In genomic region chr12:77225373-77225772, GRCh38 we compare ENCODE assay signal across 21 cellular contexts.
DNase-seq lines count a peak whose midpoint lies in the region; TF ChIP-seq lines count a peak whose summit lies in the region.
"Had no signal": no experiment of that assay in that cellular context is flagged by ENCODE, and none has a peak within 500 bp of the region (broad histone marks: within the 10 kb centered on the region; RNA-seq: fewer than 3 reads in every experiment).

No MANE protein-coding gene starts in this region.

- CTCF ChIA-PET in Calu3 (lab: Charles Lee), result no interaction called here

- intact Hi-C loops in Calu3 (cut with micrococcal nuclease; ENCODE audit: unreplicated experiment), result loop anchor here (5.0 kb wide), 1 partner anchor 163 kb away; no protein-coding TSS in a partner anchor

- H3K4me3 Mint-ChIP-seq in Calu3 (ENCODE audit: low read depth, unreplicated experiment) (no peak overlapping the region), progenitor cell of endocrine pancreas (ENCODE audit: low read depth) (no peak overlapping the region), osteocyte (ENCODE audit: unreplicated experiment) (no peak overlapping the region)
- H3K4me3 Mint-ChIP-seq: CD4-positive, alpha-beta T cell had no signal

- DNase-seq in Calu3 (peak; percentile 47), HuH-7 (ENCODE audit: low spot score) (peak; percentile 2), kidney tubule cell (ENCODE audit: low spot score) (peak; percentile 8), progenitor cell of endocrine pancreas (ENCODE audit: low spot score, unreplicated experiment) (peak; percentile 43), SW 1271 (lab: John Stamatoyannopoulos, UW) (no peak), osteocyte (ENCODE audit: extremely low spot score, unreplicated experiment) (no peak), midbrain (lab: John Stamatoyannopoulos, UW) (no peak)
- DNase-seq: CD4-positive, alpha-beta T cell; DMS79; EL; GDM1; Karpas-422; NCI-H1092; NCI-H1436; NCI-H187; NCI-H2081 treated with DMSO at 0.1 percent for 48 hours; NCI-H446; NCI-H524 treated with DMSO at 0.1 percent for 48 hours; NCI-H774; PC-9; SJCRH30 had no signal

- no TSS peak for BruUV-seq in Calu3 (replicated peaks; lab: Mats Ljungman, UMichigan)

- H3K9me3 Mint-ChIP-seq in Calu3 (ENCODE audit: low read depth, unreplicated experiment) (no peaks in the 10 kb centered on the region), progenitor cell of endocrine pancreas (ENCODE audit: low read depth) (no peaks in the 10 kb centered on the region), osteocyte (ENCODE audit: unreplicated experiment) (no peaks in the 10 kb centered on the region)

- H3K36me3 Mint-ChIP-seq in Calu3 (ENCODE audit: insufficient read depth, unreplicated experiment) (no peaks in the 10 kb centered on the region), progenitor cell of endocrine pancreas (ENCODE audit: insufficient read depth) (no peaks in the 10 kb centered on the region), osteocyte (ENCODE audit: unreplicated experiment) (no peaks in the 10 kb centered on the region)

- H3K27me3 Mint-ChIP-seq in Calu3 (ENCODE audit: unreplicated experiment) (no peaks in the 10 kb centered on the region), progenitor cell of endocrine pancreas (no peaks in the 10 kb centered on the region), osteocyte (ENCODE audit: unreplicated experiment) (peaks cover 22% of the 10 kb centered on the region)

- no peaks in the 10 kb centered on the region for H3K4me1 Mint-ChIP-seq in Calu3 (ENCODE audit: low read depth, unreplicated experiment)
- peaks cover 27% of the 10 kb centered on the region for H3K4me1 Mint-ChIP-seq in progenitor cell of endocrine pancreas (ENCODE audit: low read depth)
- H3K4me1 Mint-ChIP-seq in osteocyte (ENCODE audit: unreplicated experiment), result no peaks in the 10 kb centered on the region

- H3K27ac Mint-ChIP-seq in Calu3 (ENCODE audit: unreplicated experiment), result no peak overlapping the region
- H3K27ac Mint-ChIP-seq in progenitor cell of endocrine pancreas, result peak overlapping the region; percentile 98
- no peak overlapping the region for H3K27ac Mint-ChIP-seq in osteocyte (ENCODE audit: unreplicated experiment)
- H3K27ac Mint-ChIP-seq: CD4-positive, alpha-beta T cell had no signal

- no peak for TF ChIP-seq CTCF in Calu3 (IDR thresholded peaks at IDR 0.05; ENCODE audit: unreplicated experiment)
- TF ChIP-seq CTCF in progenitor cell of endocrine pancreas (IDR thresholded peaks at IDR 0.05; ENCODE audit: unreplicated experiment), result no peak
- no peak for TF ChIP-seq CTCF in osteocyte (IDR thresholded peaks at IDR 0.05)

Comparison
In these comparisons a context has a peak if more than half of its experiments do, and no peak if none do; other contexts are left out.
1. DNase-seq: peak in Calu3 (single experiment), HuH-7 (single experiment), kidney tubule cell (single experiment) and progenitor cell of endocrine pancreas (single experiment); none in SW 1271 (0 of 2), osteocyte (single experiment) and midbrain (single experiment).